ENCODE assay signal across 11 cellular contexts in the genomic region with DNA sequence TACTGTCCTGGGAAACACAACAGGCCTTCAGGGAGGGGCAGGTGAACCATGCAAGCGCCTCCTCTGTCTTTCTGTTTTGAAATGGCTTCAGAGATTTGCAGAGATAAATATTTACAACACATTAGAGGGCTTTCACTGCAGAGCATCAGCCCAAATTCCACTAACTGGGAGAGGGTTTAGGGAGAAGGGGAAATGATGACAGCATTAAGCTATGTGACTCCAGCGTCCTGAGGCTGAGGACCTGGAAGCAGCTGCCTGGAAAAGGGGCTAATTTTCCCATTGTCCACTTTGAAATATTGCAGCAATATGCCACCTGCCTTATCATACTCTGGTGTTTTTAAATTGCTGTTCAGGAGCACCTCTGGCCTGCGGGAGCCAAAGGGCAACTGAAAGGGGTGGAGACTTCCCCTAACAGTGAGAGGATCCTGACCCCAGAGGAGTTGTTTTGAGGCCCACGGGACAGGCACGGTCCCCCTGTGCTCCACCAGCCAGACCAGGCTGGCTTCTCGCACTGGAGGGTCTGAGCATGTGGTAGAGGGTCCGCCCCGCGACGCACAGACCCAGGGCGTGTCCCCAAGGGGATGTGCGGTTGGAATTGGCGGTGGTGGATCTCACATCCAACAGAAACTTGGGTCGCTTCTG.
DNase-seq lines count a peak whose midpoint lies in the region; ATAC-seq, FAIRE-seq and TF ChIP-seq lines count a peak whose summit lies in the region.
"Had no signal": no experiment of that assay in that cellular context is flagged by ENCODE, and none has a peak within 500 bp of the region (broad histone marks: within the 10 kb centered on the region; RNA-seq: fewer than 3 reads in every experiment).

No MANE protein-coding gene starts in this region.

- H3K9ac ChIP-seq in HepG2 (ENCODE audit: insufficient read depth, low read depth, low read length) = peak overlapping the region; percentile 61

- no peaks in the 10 kb centered on the region for H4K20me1 ChIP-seq in HepG2 (ENCODE audit: insufficient read depth, low read length)

- ATAC-seq in HepG2 (peak; percentile 65), HG03196 (IDR thresholded peaks at IDR 0.05; ENCODE audit: unreplicated experiment) (no peak), GM19455 (IDR thresholded peaks at IDR 0.05; ENCODE audit: unreplicated experiment) (no peak)

- H3K27ac Mint-ChIP-seq in type B pancreatic cell = no peak overlapping the region
- H3K27ac Mint-ChIP-seq: activated naive CD8-positive, alpha-beta T cell; T-helper 1 cell treated with Interleukin-12 subunit alpha and Interleukin-12 subunit beta and Interleukin-4 antibody, amounts not matched to agents 30 μg/mL and 1 μg/mL, for 36 hours had no signal

- in situ Hi-C loops in brain microvascular endothelial cell (cut with HindIII; ENCODE audit: low pct_ligation_motif_present, low sequenced_read_pairs) = no loop called here
- in situ Hi-C loops in HepG2 (cut with HindIII; ENCODE audit: extremely low pct_ligation_motif_present, low pct_unique_long_range_greater_than_20kb) = no loop called here

- TF ChIP-seq CTCF in brain microvascular endothelial cell (IDR thresholded peaks at IDR 0.05; ENCODE audit: low read depth, low read length, missing control alignments) = no peak
- no peak for TF ChIP-seq CTCF in HepG2 (CRISPR knock-in tag; IDR thresholded peaks at IDR 0.05)
- no peak for TF ChIP-seq CTCF in type B pancreatic cell (conservative IDR thresholded peaks at IDR 0.05)

- TF ChIP-seq RAD21 in HepG2 (CRISPR knock-in tag; IDR thresholded peaks at IDR 0.05) = no peak

- H3K4me1 ChIP-seq in HepG2 (ENCODE audit: insufficient read depth, low read length) = peaks cover 100% of the 10 kb centered on the region

- no peaks in the 10 kb centered on the region for H3K36me3 Mint-ChIP-seq in type B pancreatic cell
- H3K36me3 Mint-ChIP-seq: activated naive CD8-positive, alpha-beta T cell had no signal

- no TSS peak for BruUV-seq in HepG2 (replicated peaks; lab: Mats Ljungman, UMichigan)

- POLR2A ChIA-PET in HepG2 (lab: Yijun Ruan, JAX) = interaction anchor here (1.4 to 1.5 kb wide), 2 partner anchors 98 to 110 kb away, joined by 3 to 4 read pairs; a partner anchor contains a TSS

- H3K36me3 ChIP-seq in brain microvascular endothelial cell (replicated peaks) = no peaks in the 10 kb centered on the region
- H3K36me3 ChIP-seq in HepG2 (replicated peaks in 1 of 2; ENCODE audit: control insufficient read depth in 1 of 2, insufficient read depth in 2 of 2, low read length in 2 of 2) = no peaks in the 10 kb centered on the region

- H3K4me1 Mint-ChIP-seq in type B pancreatic cell (ENCODE audit: unreplicated experiment) = peaks cover 68% of the 10 kb centered on the region

- H3K4me2 ChIP-seq in HepG2 (ENCODE audit: low read depth, low read length) = peak overlapping the region; percentile 39

- H3K27me3 ChIP-seq in brain microvascular endothelial cell (replicated peaks) (no peaks in the 10 kb centered on the region), HepG2 (ENCODE audit: control insufficient read depth in 1 of 2, insufficient read depth in 2 of 2, low read length in 2 of 2) (no peaks in the 10 kb centered on the region)

- TF ChIP-seq EP300 in HepG2 (IDR thresholded peaks at IDR 0.05; ENCODE audit: low read depth in 2 of 2, low read length in 2 of 2) (peak in 1 of 2 experiments; percentile 76; a peak in 2 of 4 replicates), HepG2 (CRISPR knock-in tag; IDR thresholded peaks at IDR 0.05; ENCODE audit: borderline replicate concordance) (peak; percentile 91; the same call in 1 of the 2 replicates)

- H3K27me3 Mint-ChIP-seq in type B pancreatic cell = no peaks in the 10 kb centered on the region
- H3K27me3 Mint-ChIP-seq: activated naive CD8-positive, alpha-beta T cell had no signal

- DNase-seq in NCI-H1417 (lab: John Stamatoyannopoulos, UW) (peak in 2 of 3 experiments; percentile 41 to 76), NCI-H1417 treated with DMSO at 0.1 percent for 48 hours (lab: John Stamatoyannopoulos, UW) (no peak), brain microvascular endothelial cell (no peak), HepG2 (ENCODE audit: low spot score) (peak; percentile 95), type B pancreatic cell (ENCODE audit: extremely low spot score, unreplicated experiment) (no peak), D341Med (ENCODE audit: low spot score) (no peak)

- no peaks in the 10 kb centered on the region for H3K9me3 Mint-ChIP-seq in type B pancreatic cell
- H3K9me3 Mint-ChIP-seq: T-helper 1 cell treated with Interleukin-12 subunit alpha and Interleukin-12 subunit beta and Interleukin-4 antibody, amounts not matched to agents 30 μg/mL and 1 μg/mL, for 36 hours had no signal

- 41% methylated on average over 14 of the region's 14 CpGs for WGBS in HepG2 (ENCODE audit: low lambda C conversion rate)

- intact Hi-C loops in HepG2 (cut with micrococcal nuclease; ENCODE audit: unreplicated experiment) = loop anchor here (2.0 kb wide), 1 partner anchor 98 kb away; no protein-coding TSS in a partner anchor

- FAIRE-seq in HepG2 (lab: Jason Lieb, UNC) = peak; percentile 86

- peaks cover 11% of the 10 kb centered on the region for H3K79me2 ChIP-seq in HepG2 (ENCODE audit: insufficient read depth, low read length)

- H3K4me3 Mint-ChIP-seq in type B pancreatic cell = peak overlapping the region; percentile 43
- H3K4me3 Mint-ChIP-seq: activated naive CD8-positive, alpha-beta T cell; T-helper 1 cell treated with Interleukin-12 subunit alpha and Interleukin-12 subunit beta and Interleukin-4 antibody, amounts not matched to agents 30 μg/mL and 1 μg/mL, for 36 hours had no signal

- H2AFZ ChIP-seq in HepG2 (ENCODE audit: low read length) = no peak overlapping the region

- CTCF ChIA-PET in HepG2 (lab: Yijun Ruan, JAX; ENCODE audit: low intra/inter-chr PET ratio, low total read pairs) = no interaction called here

- peak overlapping the region; percentile 9 for H3K27ac ChIP-seq in brain microvascular endothelial cell
- H3K27ac ChIP-seq in HepG2 (ENCODE audit: extremely low read length, insufficient read depth, low read length) = peak overlapping the region; percentile 100
- H3K27ac ChIP-seq: 22Rv1 had no signal

- TF ChIP-seq POLR2A in HepG2 (IDR thresholded peaks at IDR 0.05; ENCODE audit: insufficient read depth in 1 of 2, low read depth in 2 of 2, low read length in 2 of 2) = peak in 1 of 2 experiments; percentile 18; a peak in 1 of 4 replicates

- H3K9me3 ChIP-seq in HepG2 (ENCODE audit: low read length) = no peaks in the 10 kb centered on the region

- H3K4me3 ChIP-seq in brain microvascular endothelial cell (ENCODE audit: low read depth, low read length) = no peak overlapping the region
- H3K4me3 ChIP-seq in HepG2 (replicated peaks in 1 of 3; ENCODE audit: insufficient read depth in 1 of 3, low read depth in 2 of 3, low read length in 3 of 3) = peak overlapping the region in 1 of 3 experiments; percentile 3; a peak in 1 of 6 replicates

TF ChIP-seq in HepG2, 621 proteins besides CTCF, POLR2A, EP300 and RAD21 (continues in another document):
- no peak; the same call in 1 of the 2 replicates for TF ChIP-seq ZNF746 (CRISPR knock-in tag; IDR thresholded peaks at IDR 0.05)
- no peak for TF ChIP-seq HOXA9 (CRISPR knock-in tag; IDR thresholded peaks at IDR 0.05; ENCODE audit: borderline replicate concordance)
- no peak for TF ChIP-seq U2AF1 (optimal IDR thresholded peaks at IDR 0.05; ENCODE audit: low read depth, low read length)
- no peak for TF ChIP-seq ZNF33A (CRISPR knock-in tag; IDR thresholded peaks at IDR 0.05; ENCODE audit: borderline replicate concordance)
- no peak for TF ChIP-seq ZNF296 (CRISPR knock-in tag; conservative IDR thresholded peaks at IDR 0.05)
- TF ChIP-seq RXRA (CRISPR knock-in tag; IDR thresholded peaks at IDR 0.05) = peak; percentile 57
- TF ChIP-seq ZNF335 (CRISPR knock-in tag; IDR thresholded peaks at IDR 0.05) = no peak
- TF ChIP-seq ZNF446 (CRISPR knock-in tag; IDR thresholded peaks at IDR 0.05) = no peak
- 0 out of 2 replicates have a peak, but pooled peaks have one; percentile 20 for TF ChIP-seq ZNF430 (CRISPR knock-in tag; IDR thresholded peaks at IDR 0.05)
- TF ChIP-seq NCOA1 (CRISPR knock-in tag; IDR thresholded peaks at IDR 0.05) = no peak

Comparison
In these comparisons a context has a peak if more than half of its experiments do, and no peak if none do; other contexts are left out.
1. DNase-seq: peak in NCI-H1417 (2 of 3) and HepG2 (single experiment); none in NCI-H1417 treated with DMSO at 0.1 percent for 48 hours (single experiment), brain microvascular endothelial cell (single experiment), type B pancreatic cell (single experiment) and D341Med (single experiment).